Comparison of ENCODE assay signal across 1 cellular context in genomic region chr13:100564444-100565223, GRCh38.
TF ChIP-seq lines count a peak whose summit lies in the region.

No MANE protein-coding gene starts in this region.

TF ChIP-seq in A549, 52 proteins besides CTCF, POLR2A, EP300 and RAD21 (continued from another document):
- TF ChIP-seq ZNF302 (CRISPR knock-in tag; IDR thresholded peaks at IDR 0.05) (no peak), KDM1A (IDR thresholded peaks at IDR 0.05; ENCODE audit: low read depth) (no peak)
